Comparison of ENCODE assay signal across 19 cellular contexts in genomic region chr3:101184111-101184510, GRCh38.
DNase-seq lines count a peak whose midpoint lies in the region; TF ChIP-seq lines count a peak whose summit lies in the region.
"Had no signal": no experiment of that assay in that cellular context is flagged by ENCODE, and none has a peak within 500 bp of the region (broad histone marks: within the 10 kb centered on the region; RNA-seq: fewer than 3 reads in every experiment).

No MANE protein-coding gene starts in this region.

- peaks cover 8% of the 10 kb centered on the region for H3K4me1 ChIP-seq in adipocyte (ENCODE audit: control insufficient read depth, insufficient read depth, low read length)
- peaks cover 0 to 14% (median 0%) of the 10 kb centered on the region in 4 donors for H3K4me1 ChIP-seq in tibial artery
- no peaks in the 10 kb centered on the region for H3K4me1 ChIP-seq in Caco-2
- H3K4me1 ChIP-seq: SJSA1 had no signal

- H3K4me1 Mint-ChIP-seq in Caco-2 (ENCODE audit: low read depth, unreplicated experiment), result no peaks in the 10 kb centered on the region
- H3K4me1 Mint-ChIP-seq: B cell had no signal

- H3K27me3 Mint-ChIP-seq in Caco-2 (ENCODE audit: insufficient read depth, unreplicated experiment), result no peaks in the 10 kb centered on the region

- H3K27ac ChIP-seq in tibial artery, result no peak overlapping the region
- H3K27ac ChIP-seq: SJSA1 had no signal

- H3K36me3 ChIP-seq in adipocyte (ENCODE audit: control insufficient read depth, insufficient read depth, low read length, severe bottlenecking) (no peaks in the 10 kb centered on the region), tibial artery (no peaks in the 10 kb centered on the region), Caco-2 (ENCODE audit: control insufficient read depth, insufficient read depth, low read length) (no peaks in the 10 kb centered on the region)
- H3K36me3 ChIP-seq: SJSA1 had no signal

- no TSS peak for BruUV-seq in Caco-2 (replicated peaks; lab: Mats Ljungman, UMichigan)

- POLR2A ChIA-PET in Caco-2 (lab: Charles Lee), result no interaction called here

- H3K4me3 Mint-ChIP-seq in Caco-2 (ENCODE audit: unreplicated experiment), result no peak overlapping the region
- H3K4me3 Mint-ChIP-seq: B cell; CD4-positive, alpha-beta memory T cell; HFFc6 had no signal

- H3K9me3 Mint-ChIP-seq in Caco-2 (ENCODE audit: unreplicated experiment), result peaks cover 7% of the 10 kb centered on the region
- H3K9me3 Mint-ChIP-seq: HFFc6 had no signal

- H3K9me3 ChIP-seq in adipocyte (ENCODE audit: control insufficient read depth, low read length) (peaks cover 5% of the 10 kb centered on the region), tibial artery (peaks cover 0 to 5% (median 0%) of the 10 kb centered on the region in 3 donors), Caco-2 (no peaks in the 10 kb centered on the region)
- H3K9me3 ChIP-seq: SJSA1 had no signal

- intact Hi-C loops in tibial artery (cut with DNase I; ENCODE audit: low total_unique reads) (no loop called here), Caco-2 (cut with micrococcal nuclease; ENCODE audit: unreplicated experiment) (no loop called here)

- H3K36me3 Mint-ChIP-seq in Caco-2 (ENCODE audit: insufficient read depth, unreplicated experiment), result no peaks in the 10 kb centered on the region
- H3K36me3 Mint-ChIP-seq: CD4-positive, alpha-beta memory T cell had no signal

- H3K4me3 ChIP-seq in adipocyte (ENCODE audit: low read length) (no peak overlapping the region), fibroblast of mammary gland (ENCODE audit: control insufficient read depth, low read depth, low read length) (no peak overlapping the region), tibial artery (no peak overlapping the region), Caco-2 (ENCODE audit: low read depth, low read length) (no peak overlapping the region)
- H3K4me3 ChIP-seq: SJSA1 had no signal

- CTCF ChIA-PET in Caco-2 (lab: Charles Lee), result no interaction called here

- TF ChIP-seq CTCF in fibroblast of mammary gland (conservative IDR thresholded peaks at IDR 0.05; ENCODE audit: control insufficient read depth, insufficient read depth, low read depth, low read length), result no peak
- no peak for TF ChIP-seq CTCF in tibial artery (IDR thresholded peaks at IDR 0.05)
- no peak for TF ChIP-seq CTCF in Caco-2 (IDR thresholded peaks at IDR 0.05; ENCODE audit: insufficient read depth in 1 of 2, low read depth in 1 of 2, low read length in 1 of 2, severe bottlenecking in 1 of 2, unreplicated experiment in 1 of 2)

- DNase-seq in Caki2 (ENCODE audit: low read depth) (peak; percentile 42), adipocyte (ENCODE audit: low read depth) (peak; percentile 16), fibroblast of mammary gland (ENCODE audit: low read depth) (peak; percentile 20), renal cortical epithelial cell (ENCODE audit: low read depth) (peak; percentile 48), tibial artery (no peak), Caco-2 (no peak), KBM-7 (no peak)
- DNase-seq: CD4-positive, alpha-beta memory T cell; DND-41; GDM1; HFFc6; NCI-H1092; NCI-H146; NCI-H2081; NCI-H510A; NCI-H774; PC-3 had no signal

- in situ Hi-C loops in Caki2 (cut with HindIII; ENCODE audit: low pct_unique_long_range_greater_than_20kb, low sequenced_read_pairs), result no loop called here
- in situ Hi-C loops in KBM-7 (cut with MboI; ENCODE audit: low pct_unique_long_range_greater_than_20kb, low sequenced_read_pairs), result no loop called here

- no peak overlapping the region for H3K9ac ChIP-seq in adipocyte (ENCODE audit: low read length)

- no peak overlapping the region for H3K27ac Mint-ChIP-seq in Caco-2 (ENCODE audit: unreplicated experiment)
- H3K27ac Mint-ChIP-seq: B cell; CD4-positive, alpha-beta memory T cell; HFFc6 had no signal

- H3K27me3 ChIP-seq in adipocyte (replicated peaks; ENCODE audit: control insufficient read depth, insufficient read depth, low read length), result no peaks in the 10 kb centered on the region
- H3K27me3 ChIP-seq in tibial artery, result no peaks in the 10 kb centered on the region
- H3K27me3 ChIP-seq in Caco-2 (replicated peaks; ENCODE audit: control insufficient read depth, insufficient read depth, low read length), result no peaks in the 10 kb centered on the region
- H3K27me3 ChIP-seq: SJSA1 had no signal

Comparison
In these comparisons a context has a peak if more than half of its experiments do, and no peak if none do; other contexts are left out.
1. DNase-seq: peak in Caki2 (single experiment), adipocyte (single experiment), fibroblast of mammary gland (single experiment) and renal cortical epithelial cell (single experiment); none in tibial artery (0 of 2), Caco-2 (0 of 2) and KBM-7 (single experiment).